ENCODE assay signal across 16 cellular contexts in genomic region chr3:162525791-162526190, GRCh38.
DNase-seq lines count a peak whose midpoint lies in the region; ATAC-seq and TF ChIP-seq lines count a peak whose summit lies in the region.
"Had no signal": no experiment of that assay in that cellular context is flagged by ENCODE, and none has a peak within 500 bp of the region (broad histone marks: within the 10 kb centered on the region; RNA-seq: fewer than 3 reads in every experiment).

No MANE protein-coding gene starts in this region.

- no peaks in the 10 kb centered on the region for H3K27me3 ChIP-seq in BLaER1 treated with 17β-estradiol and CSF1 and Interleukin-3, amounts not matched to agents 10 nM and 100 nM
- H3K27me3 ChIP-seq in adipocyte (replicated peaks; ENCODE audit: control insufficient read depth, insufficient read depth, low read length): no peaks in the 10 kb centered on the region
- H3K27me3 ChIP-seq: SJSA1 had no signal

- no peaks in the 10 kb centered on the region for H4K20me1 ChIP-seq in BLaER1 treated with 17β-estradiol and CSF1 and Interleukin-3, amounts not matched to agents 10 nM and 100 nM

- peak overlapping the region in 2 of 11 experiments; percentile 56 to 67; a peak in 3 of 22 replicates for H3K9ac ChIP-seq in BLaER1 treated with 17β-estradiol and CSF1 and Interleukin-3, amounts not matched to agents 10 nM and 100 nM
- no peak overlapping the region for H3K9ac ChIP-seq in adipocyte (ENCODE audit: low read length)

- peaks cover 13 to 46% (median 31%) of the 10 kb centered on the region in 10 experiments for H3K4me1 ChIP-seq in BLaER1 treated with 17β-estradiol and CSF1 and Interleukin-3, amounts not matched to agents 10 nM and 100 nM
- H3K4me1 ChIP-seq in adipocyte (ENCODE audit: control insufficient read depth, insufficient read depth, low read length): peaks cover 16% of the 10 kb centered on the region
- H3K4me1 ChIP-seq: SJSA1 had no signal

- H3K27ac ChIP-seq in BLaER1 treated with 17β-estradiol and CSF1 and Interleukin-3, amounts not matched to agents 10 nM and 100 nM: peak overlapping the region in 6 of 11 experiments; percentile 63 to 85 (median 78); a peak in 12 of 22 replicates
- no peak overlapping the region for H3K27ac ChIP-seq in coronary artery
- H3K27ac ChIP-seq: SJSA1 had no signal

- ATAC-seq in GM18498 (IDR thresholded peaks at IDR 0.05; ENCODE audit: unreplicated experiment): no peak

- peak overlapping the region in 10 of 11 experiments; percentile 50 to 83 (median 74); a peak in 19 of 22 replicates for H3K4me2 ChIP-seq in BLaER1 treated with 17β-estradiol and CSF1 and Interleukin-3, amounts not matched to agents 10 nM and 100 nM

- H3K4me3 ChIP-seq in BLaER1 treated with 17β-estradiol and CSF1 and Interleukin-3, amounts not matched to agents 10 nM and 100 nM: no peak overlapping the region
- H3K4me3 ChIP-seq in adipocyte (ENCODE audit: low read length): no peak overlapping the region
- no peak overlapping the region for H3K4me3 ChIP-seq in skeletal muscle cell (ENCODE audit: low read depth, low read length)
- H3K4me3 ChIP-seq in coronary artery: no peak overlapping the region
- H3K4me3 ChIP-seq: SJSA1 had no signal

- DNase-seq in adipocyte (ENCODE audit: low read depth): peak; percentile 28
- peak; percentile 46 for DNase-seq in iris pigment epithelial cell (ENCODE audit: low read depth)
- peak; percentile 56 for DNase-seq in skeletal muscle cell (ENCODE audit: low read depth)
- no peak for DNase-seq in NCI-H2029 treated with DMSO at 0.1 percent for 48 hours (lab: John Stamatoyannopoulos, UW)
- DNase-seq in NCI-H2227 treated with DMSO at 0.1 percent for 48 hours (lab: John Stamatoyannopoulos, UW): no peak
- DNase-seq in coronary artery (ENCODE audit: low spot score): no peak
- DNase-seq: CD8-positive, alpha-beta memory T cell; DMS79; H9; Kasumi-1; NCI-H1105; NCI-H345; NCI-H524 treated with DMSO at 0.1 percent for 48 hours had no signal

- H3K36me3 ChIP-seq in BLaER1 treated with 17β-estradiol and CSF1 and Interleukin-3, amounts not matched to agents 10 nM and 100 nM: no peaks in the 10 kb centered on the region
- no peaks in the 10 kb centered on the region for H3K36me3 ChIP-seq in adipocyte (ENCODE audit: control insufficient read depth, insufficient read depth, low read length, severe bottlenecking)
- H3K36me3 ChIP-seq: SJSA1 had no signal

- no peak for TF ChIP-seq CTCF in coronary artery (IDR thresholded peaks at IDR 0.05)

- H3K9me3 ChIP-seq in BLaER1 treated with 17β-estradiol and CSF1 and Interleukin-3, amounts not matched to agents 10 nM and 100 nM (replicated peaks in 1 of 11): peaks cover 0 to 9% (median 0%) of the 10 kb centered on the region in 11 experiments; a peak in 7 of 22 replicates
- no peaks in the 10 kb centered on the region for H3K9me3 ChIP-seq in adipocyte (ENCODE audit: control insufficient read depth, low read length)
- H3K9me3 ChIP-seq: SJSA1 had no signal

Comparison
In these comparisons a context has a peak if more than half of its experiments do, and no peak if none do; other contexts are left out.
1. H3K27ac ChIP-seq: peak in BLaER1 treated with 17β-estradiol and CSF1 and Interleukin-3, amounts not matched to agents 10 nM and 100 nM (6 of 11); none in coronary artery (0 of 2).
2. DNase-seq: peak in adipocyte (single experiment), iris pigment epithelial cell (single experiment) and skeletal muscle cell (single experiment); none in NCI-H2029 treated with DMSO at 0.1 percent for 48 hours (single experiment), NCI-H2227 treated with DMSO at 0.1 percent for 48 hours (single experiment) and coronary artery (single experiment).